Comparison of ENCODE assay signal across 9 cellular contexts in genomic region chr21:41166947-41167346, GRCh38. TPM values are rescaled to one million over a fixed set of nuclear protein-coding genes. Genes with fewer than 3 reads are reported as not detected.
DNase-seq lines count a peak whose midpoint lies in the region; ATAC-seq and TF ChIP-seq lines count a peak whose summit lies in the region.
"Had no signal": no experiment of that assay in that cellular context is flagged by ENCODE, and none has a peak within 500 bp of the region (broad histone marks: within the 10 kb centered on the region; RNA-seq: fewer than 3 reads in every experiment).

No MANE protein-coding gene starts in this region.

- no peak for TF ChIP-seq CTCF in KMS-11 (conservative IDR thresholded peaks at IDR 0.05; ENCODE audit: low read depth, low read length)
- no peak for TF ChIP-seq CTCF in brain (conservative IDR thresholded peaks at IDR 0.05)
- TF ChIP-seq CTCF in kidney epithelial cell (IDR thresholded peaks at IDR 0.05; ENCODE audit: insufficient read depth, low read length, poor library complexity, severe bottlenecking), result no peak
- TF ChIP-seq CTCF in omental fat pad (IDR thresholded peaks at IDR 0.05), result no peak

- no peaks in the 10 kb centered on the region for H3K9me3 Mint-ChIP-seq in brain

- no peaks in the 10 kb centered on the region for H3K79me2 ChIP-seq in KMS-11 (ENCODE audit: insufficient read depth, low read depth)

- H3K4me3 ChIP-seq in KMS-11 (IDR thresholded peaks at IDR 0.05; ENCODE audit: insufficient read depth, low read depth, low read length) (no peak overlapping the region), kidney epithelial cell (ENCODE audit: low read depth, low read length) (peak overlapping the region; percentile 80), stomach smooth muscle (ENCODE audit: low read length in 2 of 2) (peak overlapping the region; percentile 56 to 79)

- H3K27ac ChIP-seq in KMS-11 (no peak overlapping the region), stomach smooth muscle (ENCODE audit: low read length) (peak overlapping the region; percentile 88)

- no peaks in the 10 kb centered on the region for H3K36me3 Mint-ChIP-seq in brain

- H3K4me1 ChIP-seq in KMS-11 (ENCODE audit: low read depth, poor library complexity, severe bottlenecking) (peaks cover 15% of the 10 kb centered on the region), stomach smooth muscle (ENCODE audit: control insufficient read depth, insufficient read depth, low read length) (peaks cover 20% of the 10 kb centered on the region)

- H3K36me3 ChIP-seq in KMS-11 (ENCODE audit: insufficient read depth) (no peaks in the 10 kb centered on the region), kidney epithelial cell (ENCODE audit: control insufficient read depth, insufficient read depth, low read length) (no peaks in the 10 kb centered on the region), stomach smooth muscle (ENCODE audit: control insufficient read depth in 2 of 2, insufficient read depth in 2 of 2, low read length in 2 of 2) (no peaks in the 10 kb centered on the region)
- H3K36me3 ChIP-seq: adrenal gland had no signal

- no peaks in the 10 kb centered on the region for H4K20me1 ChIP-seq in KMS-11 (ENCODE audit: insufficient read depth)

- DNase-seq in kidney epithelial cell (ENCODE audit: low read depth), result no peak
- no peak for DNase-seq in omental fat pad (ENCODE audit: low spot score)
- DNase-seq: NCI-H2107 had no signal

- peak overlapping the region; percentile 59; the same call in 1 of the 2 replicates for H3K4me2 ChIP-seq in KMS-11

- H2AFZ ChIP-seq in KMS-11 (ENCODE audit: low read depth), result peak overlapping the region; percentile 98

- no peaks in the 10 kb centered on the region for H3K9me3 ChIP-seq in stomach smooth muscle (ENCODE audit: control insufficient read depth in 2 of 2, low read length in 2 of 2)
- H3K9me3 ChIP-seq: adrenal gland had no signal

- peaks cover 26% of the 10 kb centered on the region for H3K4me1 Mint-ChIP-seq in brain

- H3K4me3 Mint-ChIP-seq in brain, result peak overlapping the region; percentile 65 to 82 (median 76)

- ATAC-seq in GM18909 (IDR thresholded peaks at IDR 0.05; ENCODE audit: poor library complexity, unreplicated experiment), result no peak
- ATAC-seq in activated CD4-positive, CD25-positive, alpha-beta regulatory T cell treated with anti-CD3 and anti-CD28 coated beads, Interleukin-2, amount 50 U/mL, for 24 hours, result no peak
- ATAC-seq in omental fat pad (ENCODE audit: low FRiP score), result no peak

- H3K27ac Mint-ChIP-seq in brain, result peak overlapping the region in 2 of 5 experiments; percentile 45 to 76

- H3K27me3 ChIP-seq in KMS-11 (ENCODE audit: insufficient read depth, low read depth) (no peaks in the 10 kb centered on the region), kidney epithelial cell (ENCODE audit: control insufficient read depth, insufficient read depth, low read length) (no peaks in the 10 kb centered on the region), stomach smooth muscle (ENCODE audit: control insufficient read depth in 1 of 2, insufficient read depth in 2 of 2, low read length in 2 of 2) (no peaks in the 10 kb centered on the region)
- H3K27me3 ChIP-seq: adrenal gland had no signal

- no peak overlapping the region; the same call in 1 of the 2 replicates for H3K9ac ChIP-seq in KMS-11
- peak overlapping the region; percentile 78 to 82 for H3K9ac ChIP-seq in stomach smooth muscle (ENCODE audit: low read length in 2 of 2)

- H3K27me3 Mint-ChIP-seq in brain, result peaks cover 75% of the 10 kb centered on the region

RNA-seq across cellular contexts. Expression of gene BACE2, which starts 1.0 kb away (rescaled TPM):
- polyA plus RNA-seq in brain (ENCODE audit: insufficient read depth, low read depth, low replicate concordance), result 4.6 TPM
- total RNA-seq in kidney epithelial cell, result 81.0 and 82.8 TPM in 2 replicates
- 10 to 100 TPM; 23.5 to 39.3 (median 37.0) TPM for total RNA-seq in omental fat pad
